In genomic region chr10:30587522-30588031, GRCh38 we compare ENCODE assay signal across 8 cellular contexts. TPM values are rescaled to one million over a fixed set of nuclear protein-coding genes. Genes with fewer than 3 reads are reported as not detected.
DNase-seq lines count a peak whose midpoint lies in the region; ATAC-seq and TF ChIP-seq lines count a peak whose summit lies in the region.

No MANE protein-coding gene starts in this region.

- H3K4me1 Mint-ChIP-seq in nephron progenitor cell: peaks cover 11% of the 10 kb centered on the region

- peak overlapping the region; percentile 31; the same call in 1 of the 2 replicates for H3K4me3 ChIP-seq in Karpas-422 (ENCODE audit: low read length)
- H3K4me3 ChIP-seq in right cardiac atrium (ENCODE audit: low read length): no peak overlapping the region

- 42% methylated on average over 8 of the region's 8 CpGs for WGBS in right cardiac atrium

- H3K27ac Mint-ChIP-seq in nephron progenitor cell: no peak overlapping the region

- peak; percentile 85 for ATAC-seq in GM21737 (IDR thresholded peaks at IDR 0.05; ENCODE audit: unreplicated experiment)
- ATAC-seq in right cardiac atrium: peak in 1 of 2 donors; percentile 34

- H3K4me1 ChIP-seq in Karpas-422 (ENCODE audit: low read length): peaks cover 33% of the 10 kb centered on the region
- peaks cover 5% of the 10 kb centered on the region for H3K4me1 ChIP-seq in right cardiac atrium (ENCODE audit: control insufficient read depth, insufficient read depth, low read length)

- H3K36me3 Mint-ChIP-seq in nephron progenitor cell (ENCODE audit: low read depth): no peaks in the 10 kb centered on the region

- DNase-seq in GM13977 (ENCODE audit: low spot score) (peak; percentile 68), Karpas-422 (peak; percentile 75), right cardiac atrium (peak; percentile 18 to 62 (median 58)), midbrain (lab: John Stamatoyannopoulos, UW) (no peak), nephron progenitor cell (no peak), NCI-H1930 (lab: John Stamatoyannopoulos, UW) (no peak)
- DNase-seq in stimulated activated CD4-positive, alpha-beta T cell treated with anti-CD3 and anti-CD28 coated beads, Interleukin-2, amount 100 ng/mL, for 24 hours: no peak

- in situ Hi-C loops in GM13977 (cut with MboI; ENCODE audit: low pct_unique_long_range_greater_than_20kb, low sequenced_read_pairs, unreplicated experiment): loop anchor here (10.0 kb wide), 1 partner anchor 173 kb away; no protein-coding TSS in a partner anchor

- no peaks in the 10 kb centered on the region for H3K9me3 Mint-ChIP-seq in nephron progenitor cell

- intact Hi-C loops in right cardiac atrium (cut with DNase I): loop anchor here in 2 of 4 donors (5.0 to 10.0 kb wide), 2 partner anchors 53 to 185 kb away; no protein-coding TSS in a partner anchor

- peak overlapping the region; percentile 72; the same call in 1 of the 2 replicates for H2AFZ ChIP-seq in Karpas-422 (ENCODE audit: low read length)

- no peaks in the 10 kb centered on the region for H4K20me1 ChIP-seq in Karpas-422 (ENCODE audit: insufficient read depth, low read depth, low read length)

- H3K9ac ChIP-seq in Karpas-422 (ENCODE audit: low read length): peak overlapping the region; percentile 41

- no peak overlapping the region for H3K27ac ChIP-seq in Karpas-422 (ENCODE audit: low read length)
- H3K27ac ChIP-seq in right cardiac atrium (ENCODE audit: low read length): no peak overlapping the region

- no peak overlapping the region for H3K4me3 Mint-ChIP-seq in nephron progenitor cell

- H3K79me2 ChIP-seq in Karpas-422 (ENCODE audit: low read length): no peaks in the 10 kb centered on the region

- H3K9me2 ChIP-seq in Karpas-422 (replicated peaks; ENCODE audit: insufficient read depth, low read length): no peaks in the 10 kb centered on the region

- H3K9me3 ChIP-seq in Karpas-422 (ENCODE audit: low read length) (no peaks in the 10 kb centered on the region), right cardiac atrium (ENCODE audit: control insufficient read depth, low read length) (no peaks in the 10 kb centered on the region)

- peak overlapping the region; percentile 47 for H3K4me2 ChIP-seq in Karpas-422 (ENCODE audit: low read depth, low read length, poor library complexity, severe bottlenecking)

- no peaks in the 10 kb centered on the region for H3K36me3 ChIP-seq in Karpas-422 (ENCODE audit: insufficient read depth, low read length)

- peak; percentile 36 for TF ChIP-seq CTCF in GM13977 (IDR thresholded peaks at IDR 0.05; ENCODE audit: extremely low read depth, insufficient read depth, missing control alignments)
- TF ChIP-seq CTCF in nephron progenitor cell (IDR thresholded peaks at IDR 0.05): no peak

- H3K27me3 Mint-ChIP-seq in nephron progenitor cell (ENCODE audit: low read depth, poor library complexity): peaks cover 6% of the 10 kb centered on the region

- H3K27me3 ChIP-seq in Karpas-422 (ENCODE audit: low read length) (no peaks in the 10 kb centered on the region), right cardiac atrium (ENCODE audit: control insufficient read depth, insufficient read depth) (no peaks in the 10 kb centered on the region)

RNA-seq across cellular contexts. Expression of gene LYZL2, which starts 42.0 kb away (rescaled TPM):
- total RNA-seq in Karpas-422 (2014; rRNA removed; shearing (Covaris generic); ENCODE audit: low replicate concordance): not detected in 2 replicates
- total RNA-seq in right cardiac atrium: not detected
- not detected for polyA plus RNA-seq in right cardiac atrium

Comparison
In these comparisons a context has a peak if more than half of its experiments do, and no peak if none do; other contexts are left out.
1. DNase-seq: peak in GM13977 (single experiment), Karpas-422 (single experiment) and right cardiac atrium (3 of 3); none in midbrain (single experiment), stimulated activated CD4-positive, alpha-beta T cell treated with anti-CD3 and anti-CD28 coated beads, Interleukin-2, amount 100 ng/mL, for 24 hours (0 of 2), nephron progenitor cell (single experiment) and NCI-H1930 (0 of 2).